ENCODE assay signal across 8 cellular contexts in genomic region chr4:44678094-44679023, GRCh38. TPM values are rescaled to one million over a fixed set of nuclear protein-coding genes. Genes with fewer than 3 reads are reported as not detected.
DNase-seq lines count a peak whose midpoint lies in the region; ATAC-seq and TF ChIP-seq lines count a peak whose summit lies in the region.

GUF1 (plus strand) TSS chr4:44678420; CDS start chr4:44678623, 203 bp downstream.

- peak within 1 kb of the TSS; percentile 81 for H3K4me3 ChIP-seq in CD8-positive, alpha-beta T cell (ENCODE audit: low read depth, low read length)
- peak within 1 kb of the TSS; percentile 73 for H3K4me3 ChIP-seq in lower lobe of right lung

- ATAC-seq in CD8-positive, alpha-beta T cell, result peak; percentile 90
- ATAC-seq in GM19467 (IDR thresholded peaks at IDR 0.05; ENCODE audit: unreplicated experiment) (peak; percentile 98), lower lobe of right lung (peak; percentile 99)

- peak within 1 kb of the TSS; percentile 89 for H3K27ac ChIP-seq in CD8-positive, alpha-beta T cell (ENCODE audit: low read depth, low read length)
- peak within 1 kb of the TSS; percentile 92 for H3K27ac ChIP-seq in lower lobe of right lung

- POLR2A ChIA-PET in CD8-positive, alpha-beta T cell (lab: Charles Lee), result interaction anchor here (1.1 to 2.7 kb wide), 8 partner anchors 13 to 48 kb away, joined by 5 to 30 read pairs (median 6); partner anchors contain the start of gene GNPDA2

- H3K9me3 Mint-ChIP-seq in CD8-positive, alpha-beta T cell, result no peaks in the 10 kb centered on the region

- peak within 1 kb of the TSS; percentile 100 for H3K27ac Mint-ChIP-seq in CD8-positive, alpha-beta T cell

- DNase-seq in CD8-positive, alpha-beta T cell, result peak; percentile 78 to 92 (median 86)
- DNase-seq in HS-27A (ENCODE audit: low read depth), result peak; percentile 74
- DNase-seq in NK-92 (lab: John Stamatoyannopoulos, UW; ENCODE audit: unreplicated experiment), result peak; percentile 20
- DNase-seq in activated CD8-positive, alpha-beta memory T cell treated with anti-CD3 and anti-CD28 coated beads for 1 hour (ENCODE audit: extremely low read depth in 1 of 2, low read depth in 1 of 2), result peak; percentile 58 to 80
- DNase-seq in effector CD4-positive, alpha-beta T cell, result peak; percentile 85
- peak; percentile 95 for DNase-seq in lower lobe of right lung
- peak; percentile 83 to 85 (median 83) for DNase-seq in stimulated activated CD4-positive, alpha-beta T cell treated with anti-CD3 and anti-CD28 coated beads, TNF-alpha, amount 100 ng/mL, for 24 hours (ENCODE audit: low read depth in 3 of 3)

- peaks cover 39% of the 10 kb centered on the region for H3K4me1 Mint-ChIP-seq in CD8-positive, alpha-beta T cell (ENCODE audit: low read depth)

- peaks cover 2% of the 10 kb centered on the region for H3K36me3 ChIP-seq in CD8-positive, alpha-beta T cell (ENCODE audit: insufficient read depth, low read length)
- H3K36me3 ChIP-seq in lower lobe of right lung, result peaks cover 14% of the 10 kb centered on the region

- no peaks in the 10 kb centered on the region for H3K27me3 ChIP-seq in CD8-positive, alpha-beta T cell (ENCODE audit: insufficient read depth, low read length)
- no peaks in the 10 kb centered on the region for H3K27me3 ChIP-seq in lower lobe of right lung (ENCODE audit: low read depth)

- peaks cover 29% of the 10 kb centered on the region for H3K36me3 Mint-ChIP-seq in CD8-positive, alpha-beta T cell

- H3K4me3 Mint-ChIP-seq in CD8-positive, alpha-beta T cell, result peak within 1 kb of the TSS; percentile 99

- H3K4me1 ChIP-seq in CD8-positive, alpha-beta T cell (ENCODE audit: insufficient read depth, low read length), result peaks cover 20% of the 10 kb centered on the region
- H3K4me1 ChIP-seq in lower lobe of right lung, result peaks cover 25% of the 10 kb centered on the region

- no peak for TF ChIP-seq CTCF in CD8-positive, alpha-beta T cell (IDR thresholded peaks at IDR 0.05)
- TF ChIP-seq CTCF in lower lobe of right lung (IDR thresholded peaks at IDR 0.05), result no peak

- intact Hi-C loops in CD8-positive, alpha-beta T cell (cut with DNase I, micrococcal nuclease), result loop anchor here (1.0 to 2.0 kb wide), 3 partner anchors 14 to 48 kb away; partner anchors contain the start of gene GNPDA2 (in 2 of the 2)
- intact Hi-C loops in lower lobe of right lung (cut with DNase I), result no loop called here

- CTCF ChIA-PET in CD8-positive, alpha-beta T cell (lab: Charles Lee), result interaction anchor here (1.1 kb wide), 2 partner anchors 18 to 46 kb away, joined by 3 read pairs; no protein-coding TSS in a partner anchor

- H3K27me3 Mint-ChIP-seq in CD8-positive, alpha-beta T cell (ENCODE audit: low read depth), result no peaks in the 10 kb centered on the region

- no peaks in the 10 kb centered on the region for H3K9me3 ChIP-seq in CD8-positive, alpha-beta T cell (ENCODE audit: low read length)
- H3K9me3 ChIP-seq in lower lobe of right lung, result no peaks in the 10 kb centered on the region

RNA-seq across cellular contexts. Expression of gene GUF1, which starts in this region (rescaled TPM):
- total RNA-seq in CD8-positive, alpha-beta T cell, result 10 to 100 TPM; 19.1 to 19.2 TPM
- 18.4 TPM for total RNA-seq in lower lobe of right lung

Comparison
In these comparisons a context has a peak if more than half of its experiments do, and no peak if none do; other contexts are left out.
1. Peak in every context shown above with its lines: DNase-seq, ATAC-seq, H3K4me3 ChIP-seq and H3K27ac ChIP-seq.
2. DNase-seq: peak in every context shown above with its lines; median percentile 95 in lower lobe of right lung; 86 in CD8-positive, alpha-beta T cell; 85 in effector CD4-positive, alpha-beta T cell; 83 in stimulated activated CD4-positive, alpha-beta T cell treated with anti-CD3 and anti-CD28 coated beads, TNF-alpha, amount 100 ng/mL, for 24 hours; 74 in HS-27A; 69 in activated CD8-positive, alpha-beta memory T cell treated with anti-CD3 and anti-CD28 coated beads for 1 hour; 20 in NK-92.